Comparison of ENCODE assay signal across 16 cellular contexts in genomic region chr17:81549826-81550225, GRCh38. TPM values are rescaled to one million over a fixed set of nuclear protein-coding genes. Genes with fewer than 3 reads are reported as not detected.
A peak's percentile ranks its signal among the peaks of the same experiment; 100 is the strongest.
DNase-seq lines count a peak whose midpoint lies in the region; ATAC-seq and TF ChIP-seq lines count a peak whose summit lies in the region.
"Had no signal": no experiment of that assay in that cellular context is flagged by ENCODE, and none has a peak within 500 bp of the region (broad histone marks: within the 10 kb centered on the region; RNA-seq: fewer than 3 reads in every experiment).

No MANE protein-coding gene starts in this region.

- peak overlapping the region; percentile 53 for H3K4me3 Mint-ChIP-seq in activated naive CD4-positive, alpha-beta T cell treated with anti-CD3 and anti-CD28 coated beads, Interleukin-2, amount 10 ng/mL, durations not matched to agents 7 days and 5 days
- H3K4me3 Mint-ChIP-seq in endodermal cell = peak overlapping the region; percentile 79

- no peaks in the 10 kb centered on the region for H3K27me3 ChIP-seq in endodermal cell (ENCODE audit: control insufficient read depth, insufficient read depth, low read length, poor library complexity, severe bottlenecking)
- H3K27me3 ChIP-seq in spleen (replicated peaks in 1 of 7) = no peaks in the 10 kb centered on the region
- H3K27me3 ChIP-seq: neutrophil, right lobe of liver, upper lobe of left lung had no signal

- intact Hi-C loops in spleen (cut with DNase I; ENCODE audit: low total_unique reads) = no loop called here

- H3K9me3 Mint-ChIP-seq in activated naive CD4-positive, alpha-beta T cell treated with anti-CD3 and anti-CD28 coated beads, Interleukin-2, amount 10 ng/mL, durations not matched to agents 7 days and 5 days = no peaks in the 10 kb centered on the region
- no peaks in the 10 kb centered on the region for H3K9me3 Mint-ChIP-seq in activated naive CD4-positive, alpha-beta T cell treated with anti-CD3 and anti-CD28 coated beads, Interleukin-2, amount 50 U/mL, for 72 hours
- no peaks in the 10 kb centered on the region for H3K9me3 Mint-ChIP-seq in endodermal cell

- peaks cover 41% of the 10 kb centered on the region for H3K4me1 Mint-ChIP-seq in activated naive CD4-positive, alpha-beta T cell treated with anti-CD3 and anti-CD28 coated beads, Interleukin-2, amount 10 ng/mL, durations not matched to agents 7 days and 5 days
- H3K4me1 Mint-ChIP-seq in endodermal cell = peaks cover 10% of the 10 kb centered on the region

- no peak overlapping the region for H3K27ac Mint-ChIP-seq in activated naive CD4-positive, alpha-beta T cell treated with anti-CD3 and anti-CD28 coated beads, Interleukin-2, amount 10 ng/mL, durations not matched to agents 7 days and 5 days
- peak overlapping the region in 1 of 2 donors; percentile 74 for H3K27ac Mint-ChIP-seq in activated naive CD4-positive, alpha-beta T cell treated with anti-CD3 and anti-CD28 coated beads, Interleukin-2, amount 50 U/mL, for 72 hours
- no peak overlapping the region for H3K27ac Mint-ChIP-seq in endodermal cell

- H3K36me3 Mint-ChIP-seq in activated naive CD4-positive, alpha-beta T cell treated with anti-CD3 and anti-CD28 coated beads, Interleukin-2, amount 10 ng/mL, durations not matched to agents 7 days and 5 days = peaks cover 11% of the 10 kb centered on the region
- H3K36me3 Mint-ChIP-seq in activated naive CD4-positive, alpha-beta T cell treated with anti-CD3 and anti-CD28 coated beads, Interleukin-2, amount 50 U/mL, for 72 hours = peaks cover 0 to 14% of the 10 kb centered on the region in 2 donors
- peaks cover 36% of the 10 kb centered on the region for H3K36me3 Mint-ChIP-seq in endodermal cell (ENCODE audit: low read depth)

- H3K9me3 ChIP-seq in endodermal cell (ENCODE audit: control insufficient read depth, low read length) (no peaks in the 10 kb centered on the region), spleen (no peaks in the 10 kb centered on the region)
- H3K9me3 ChIP-seq: lower lobe of right lung, neutrophil, right lobe of liver, upper lobe of left lung had no signal

- H3K36me3 ChIP-seq in endodermal cell (ENCODE audit: control insufficient read depth, insufficient read depth, low read length) (peaks cover 25% of the 10 kb centered on the region), spleen (peaks cover 4 to 61% (median 50%) of the 10 kb centered on the region in 6 donors)

- CTCF ChIA-PET in activated naive CD4-positive, alpha-beta T cell treated with anti-CD3 and anti-CD28 coated beads, Interleukin-2, amount 10 ng/mL, durations not matched to agents 7 days and 5 days (lab: Charles Lee) = no interaction called here

- no peak for DNase-seq in activated naive CD4-positive, alpha-beta T cell treated with anti-CD3 and anti-CD28 coated beads, Interleukin-2, amount 10 ng/mL, durations not matched to agents 7 days and 5 days
- DNase-seq in activated naive CD4-positive, alpha-beta T cell treated with anti-CD3 and anti-CD28 coated beads, Interleukin-2, amount 50 U/mL, for 72 hours (ENCODE audit: low spot score in 2 of 2) = no peak
- DNase-seq in endodermal cell (no peak), spleen (no peak), activated gamma-delta T cell treated with Interleukin-2 at 50 U/mL for 16 hours (no peak), amniotic stem cell (lab: John Stamatoyannopoulos, UW) (no peak), NCI-H446 (lab: John Stamatoyannopoulos, UW) (no peak)
- DNase-seq: lower lobe of right lung, NCI-H187 treated with DMSO at 0.1 percent for 48 hours, NCI-H774, SW 1271 had no signal

- TF ChIP-seq CTCF in VCaP (conservative IDR thresholded peaks at IDR 0.05) = no peak
- TF ChIP-seq CTCF in endodermal cell (conservative IDR thresholded peaks at IDR 0.05) = no peak
- TF ChIP-seq CTCF in spleen (IDR thresholded peaks at IDR 0.05 in 8 of 11, conservative IDR thresholded peaks at IDR 0.05 in 3 of 11) = no peak

- H3K27ac ChIP-seq in VCaP = peak overlapping the region; percentile 90; the same call in 1 of the 2 replicates
- H3K27ac ChIP-seq in endodermal cell (ENCODE audit: low read depth, low read length) = no peak overlapping the region
- peak overlapping the region in 6 of 8 donors; percentile 4 to 94 (median 76) for H3K27ac ChIP-seq in spleen
- H3K27ac ChIP-seq: lower lobe of right lung, neutrophil, right lobe of liver, upper lobe of left lung had no signal

- no peaks in the 10 kb centered on the region for H3K27me3 Mint-ChIP-seq in activated naive CD4-positive, alpha-beta T cell treated with anti-CD3 and anti-CD28 coated beads, Interleukin-2, amount 10 ng/mL, durations not matched to agents 7 days and 5 days
- H3K27me3 Mint-ChIP-seq in endodermal cell (ENCODE audit: insufficient read depth) = no peaks in the 10 kb centered on the region

- 94 to 95% methylated on average over 6 to 8 of the region's 8 CpGs for WGBS in endodermal cell (ENCODE audit: insufficient coverage in 1 of 2, insufficient read length in 1 of 2), 2 experiments
- WGBS in spleen, 5 donors = 84 to 91% (median 86%) methylated on average over 3 to 8 of the region's 8 CpGs

- peaks cover 3% of the 10 kb centered on the region for H3K4me1 ChIP-seq in endodermal cell (ENCODE audit: control insufficient read depth, insufficient read depth, low read length)
- peaks cover 19 to 63% (median 50%) of the 10 kb centered on the region in 6 donors for H3K4me1 ChIP-seq in spleen

- ATAC-seq in activated naive CD4-positive, alpha-beta T cell treated with anti-CD3 and anti-CD28 coated beads, Interleukin-2, amount 50 U/mL, for 72 hours = no peak
- ATAC-seq: activated CD4-positive, CD25-positive, alpha-beta regulatory T cell treated with anti-CD3 and anti-CD28 coated beads, Interleukin-2, amount 50 U/mL, for 24 hours; lower lobe of right lung had no signal

- TF ChIP-seq POLR2A in spleen (IDR thresholded peaks at IDR 0.05) = no peak

- H3K9ac ChIP-seq in endodermal cell (ENCODE audit: extremely low read depth, low read length, poor library complexity, severe bottlenecking) = no peak overlapping the region

- H3K4me3 ChIP-seq in endodermal cell (ENCODE audit: low read length) = no peak overlapping the region
- H3K4me3 ChIP-seq in spleen = peak overlapping the region in 4 of 8 donors; percentile 5 to 98 (median 50)
- H3K4me3 ChIP-seq: lower lobe of right lung, right lobe of liver, upper lobe of left lung had no signal

RNA-seq across cellular contexts. Expression of gene FAAP100, which starts 2.3 kb away (rescaled TPM):
- 10 to 100 TPM; 19.8 to 37.9 TPM for total RNA-seq in activated naive CD4-positive, alpha-beta T cell treated with anti-CD3 and anti-CD28 coated beads, Interleukin-2, amount 50 U/mL, for 72 hours
- 10 to 100 TPM; 34.5 to 39.5 TPM for total RNA-seq in endodermal cell
- polyA plus RNA-seq in endodermal cell (2013, experiment 1 of 2) = 25.9 TPM
- polyA plus RNA-seq in endodermal cell (2013, experiment 2 of 2) = 24.1 TPM
- total RNA-seq in spleen = 10 to 100 TPM; 36.8 to 59.2 (median 50.2) TPM
- 10 to 100 TPM; 32.2 to 77.2 (median 52.0) TPM for polyA plus RNA-seq in spleen

RNA-seq across cellular contexts. Expression of gene FSCN2, which starts 21.6 kb away (rescaled TPM):
- total RNA-seq in activated naive CD4-positive, alpha-beta T cell treated with anti-CD3 and anti-CD28 coated beads, Interleukin-2, amount 50 U/mL, for 72 hours = under 1 TPM; 0.30 to 0.86 TPM
- total RNA-seq in endodermal cell = 1 to 10 TPM; 1.0 to 1.8 TPM
- 0.50 TPM for polyA plus RNA-seq in endodermal cell (2013, experiment 1 of 2)
- polyA plus RNA-seq in endodermal cell (2013, experiment 2 of 2) = 0.46 TPM
- 1 to 10 TPM; 1.2 to 4.0 (median 2.8) TPM for total RNA-seq in spleen
- polyA plus RNA-seq in spleen = 1 to 10 TPM in 1 of 3 donors, under 1 TPM in 2; 0.41 to 2.6 (median 0.76) TPM

RNA-seq across cellular contexts. Expression of gene ACTG1, which starts 37.2 kb away (rescaled TPM):
- 1,000 to 10,000 TPM; 6,062 to 6,573 TPM for total RNA-seq in activated naive CD4-positive, alpha-beta T cell treated with anti-CD3 and anti-CD28 coated beads, Interleukin-2, amount 50 U/mL, for 72 hours
- total RNA-seq in endodermal cell (1,000 to 10,000 TPM; 4,461 to 5,616 TPM), spleen (1,000 to 10,000 TPM; 1,726 to 6,270 (median 2,803) TPM)
- polyA plus RNA-seq in endodermal cell (2013, experiment 1 of 2) = 4,463 TPM
- polyA plus RNA-seq in endodermal cell (2013, experiment 2 of 2) = 3,951 TPM
- 1,000 to 10,000 TPM; 1,119 to 1,902 (median 1,793) TPM for polyA plus RNA-seq in spleen
